1 cellular context compared by ENCODE assay signal in the genomic region with DNA sequence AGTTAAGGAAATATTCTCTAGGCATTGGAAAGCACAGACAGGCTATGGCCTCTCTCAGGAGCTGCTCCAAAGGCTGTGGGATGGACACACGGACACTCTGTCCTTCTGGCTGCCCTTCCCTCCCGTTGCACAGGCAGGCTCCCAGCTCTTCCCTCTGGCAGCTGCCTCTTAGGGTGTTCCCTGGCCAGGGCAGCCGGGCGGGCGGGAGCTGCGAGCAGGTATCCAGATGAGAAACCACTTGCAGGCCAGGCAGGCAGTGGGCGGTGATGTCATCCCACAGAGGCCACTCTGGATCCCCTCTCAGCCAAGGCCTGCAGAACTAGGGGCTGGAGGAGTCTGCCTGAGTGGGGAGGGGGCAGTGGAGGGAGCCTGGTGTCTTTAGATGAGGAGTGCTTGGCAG.
TF ChIP-seq lines count a peak whose summit lies in the region.

No MANE protein-coding gene starts in this region.

TF ChIP-seq in HEK293, 187 proteins besides CTCF, POLR2A, EP300 and RAD21 (continued from another document):
- peak; percentile 53 for TF ChIP-seq ZFHX2 (tag by site-specific recombination; conservative IDR thresholded peaks at IDR 0.05)
- TF ChIP-seq ZNF558 (tag by site-specific recombination; IDR thresholded peaks at IDR 0.05), result no peak
- TF ChIP-seq, protein P1, sequence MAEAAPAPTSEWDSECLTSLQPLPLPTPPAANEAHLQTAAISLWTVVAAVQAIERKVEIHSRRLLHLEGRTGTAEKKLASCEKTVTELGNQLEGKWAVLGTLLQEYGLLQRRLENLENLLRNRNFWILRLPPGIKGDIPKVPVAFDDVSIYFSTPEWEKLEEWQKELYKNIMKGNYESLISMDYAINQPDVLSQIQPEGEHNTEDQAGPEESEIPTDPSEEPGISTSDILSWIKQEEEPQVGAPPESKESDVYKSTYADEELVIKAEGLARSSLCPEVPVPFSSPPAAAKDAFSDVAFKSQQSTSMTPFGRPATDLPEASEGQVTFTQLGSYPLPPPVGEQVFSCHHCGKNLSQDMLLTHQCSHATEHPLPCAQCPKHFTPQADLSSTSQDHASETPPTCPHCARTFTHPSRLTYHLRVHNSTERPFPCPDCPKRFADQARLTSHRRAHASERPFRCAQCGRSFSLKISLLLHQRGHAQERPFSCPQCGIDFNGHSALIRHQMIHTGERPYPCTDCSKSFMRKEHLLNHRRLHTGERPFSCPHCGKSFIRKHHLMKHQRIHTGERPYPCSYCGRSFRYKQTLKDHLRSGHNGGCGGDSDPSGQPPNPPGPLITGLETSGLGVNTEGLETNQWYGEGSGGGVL (tag by site-specific recombination; IDR thresholded peaks at IDR 0.05), result peak; percentile 51
- TF ChIP-seq ZEB2 (tag by site-specific recombination; IDR thresholded peaks at IDR 0.05), result no peak
